ENCODE assay signal across 19 cellular contexts in genomic region chr12:68970951-68971350, GRCh38.
"Had no signal": no experiment of that assay in that cellular context is flagged by ENCODE, and none has a peak within 500 bp of the region (broad histone marks: within the 10 kb centered on the region; RNA-seq: fewer than 3 reads in every experiment).

No MANE protein-coding gene starts in this region.

- H3K4me3 Mint-ChIP-seq: activated CD4-positive, alpha-beta memory T cell treated with anti-CD3 and anti-CD28 coated beads, Interleukin-2, amount 10 ng/mL, durations not matched to agents 7 days and 5 days; activated naive CD4-positive, alpha-beta T cell treated with anti-CD3 and anti-CD28 coated beads, Interleukin-2, amount 50 U/mL, for 24 hours; activated T-cell treated with anti-CD3 and anti-CD28 coated beads, Interleukin-2, amount 50 U/mL, for 24 hours; naive thymus-derived CD8-positive, alpha-beta T cell; stimulated activated naive CD8-positive, alpha-beta T cell treated with anti-CD3 and anti-CD28 coated beads, Interleukin-15, amount 100 ng/mL, for 72 hours; WTC11 had no signal

- H3K27me3 Mint-ChIP-seq: activated naive CD4-positive, alpha-beta T cell treated with anti-CD3 and anti-CD28 coated beads, Interleukin-2, amount 50 U/mL, for 24 hours; activated T-cell treated with anti-CD3 and anti-CD28 coated beads, Interleukin-2, amount 50 U/mL, for 24 hours; naive thymus-derived CD8-positive, alpha-beta T cell; stimulated activated naive CD8-positive, alpha-beta T cell treated with anti-CD3 and anti-CD28 coated beads, Interleukin-15, amount 100 ng/mL, for 72 hours had no signal

- H3K27ac ChIP-seq: colonic mucosa, gastrocnemius medialis, heart left ventricle, pancreas, sigmoid colon, thoracic aorta, uterus had no signal

- H3K27me3 ChIP-seq: colonic mucosa, gastrocnemius medialis, heart left ventricle, pancreas, sigmoid colon, uterus had no signal

- FAIRE-seq: pancreas, TTC549 had no signal

- H3K4me1 ChIP-seq: colonic mucosa, gastrocnemius medialis, heart left ventricle, uterus had no signal

- H3K9me3 Mint-ChIP-seq: activated CD4-positive, alpha-beta memory T cell treated with anti-CD3 and anti-CD28 coated beads, Interleukin-2, amount 10 ng/mL, durations not matched to agents 7 days and 5 days; activated naive CD4-positive, alpha-beta T cell treated with anti-CD3 and anti-CD28 coated beads, Interleukin-2, amount 50 U/mL, for 24 hours; activated T-cell treated with anti-CD3 and anti-CD28 coated beads, Interleukin-2, amount 50 U/mL, for 24 hours; naive thymus-derived CD8-positive, alpha-beta T cell; stimulated activated naive CD8-positive, alpha-beta T cell treated with anti-CD3 and anti-CD28 coated beads, Interleukin-15, amount 100 ng/mL, for 72 hours had no signal

- H3K9me3 ChIP-seq: colonic mucosa, gastrocnemius medialis, heart left ventricle, pancreas, sigmoid colon, thoracic aorta, uterus had no signal

- ATAC-seq: gastrocnemius medialis; heart left ventricle; left colon; naive thymus-derived CD8-positive, alpha-beta T cell; WTC11 had no signal

- H3K4me1 Mint-ChIP-seq: activated CD4-positive, alpha-beta memory T cell treated with anti-CD3 and anti-CD28 coated beads, Interleukin-2, amount 10 ng/mL, durations not matched to agents 7 days and 5 days; activated naive CD4-positive, alpha-beta T cell treated with anti-CD3 and anti-CD28 coated beads, Interleukin-2, amount 50 U/mL, for 24 hours; naive thymus-derived CD8-positive, alpha-beta T cell; stimulated activated naive CD8-positive, alpha-beta T cell treated with anti-CD3 and anti-CD28 coated beads, Interleukin-15, amount 100 ng/mL, for 72 hours; WTC11 had no signal

- H3K36me3 Mint-ChIP-seq: activated naive CD4-positive, alpha-beta T cell treated with anti-CD3 and anti-CD28 coated beads, Interleukin-2, amount 50 U/mL, for 24 hours; naive thymus-derived CD8-positive, alpha-beta T cell; WTC11 had no signal

- DNase-seq: activated CD4-positive, alpha-beta memory T cell treated with anti-CD3 and anti-CD28 coated beads, Interleukin-2, amount 10 ng/mL, durations not matched to agents 7 days and 5 days; activated CD4-positive, alpha-beta T cell treated with anti-CD3 and anti-CD28 coated beads for 4 hours; activated effector memory CD4-positive, alpha-beta T cell treated with Interleukin-2 at 50 U/mL for 16 hours; activated T-cell treated with anti-CD3 and anti-CD28 coated beads, Interleukin-2, amount 50 U/mL, for 24 hours; central memory CD4-positive, alpha-beta T cell; colonic mucosa; gastrocnemius medialis; heart left ventricle; left colon; naive thymus-derived CD8-positive, alpha-beta T cell; pancreas; sigmoid colon; stimulated activated CD4-positive, alpha-beta T cell treated with anti-CD3 and anti-CD28 coated beads, Interleukin-1b, Interleukin-23, amount 100 ng/mL, for 48 hours; stimulated activated naive CD8-positive, alpha-beta T cell treated with anti-CD3 and anti-CD28 coated beads, Interleukin-15, amount 100 ng/mL, for 72 hours; uterus had no signal

- H3K36me3 ChIP-seq: colonic mucosa, gastrocnemius medialis, heart left ventricle, pancreas, sigmoid colon, thoracic aorta, uterus had no signal

- H3K4me3 ChIP-seq: colonic mucosa, gastrocnemius medialis, heart left ventricle, pancreas, sigmoid colon, thoracic aorta, uterus had no signal

- H3K27ac Mint-ChIP-seq: activated CD4-positive, alpha-beta memory T cell treated with anti-CD3 and anti-CD28 coated beads, Interleukin-2, amount 10 ng/mL, durations not matched to agents 7 days and 5 days; activated naive CD4-positive, alpha-beta T cell treated with anti-CD3 and anti-CD28 coated beads, Interleukin-2, amount 50 U/mL, for 24 hours; activated T-cell treated with anti-CD3 and anti-CD28 coated beads, Interleukin-2, amount 50 U/mL, for 24 hours; naive thymus-derived CD8-positive, alpha-beta T cell; WTC11 had no signal
